31 cellular contexts compared by ENCODE assay signal in genomic region chr17:10718547-10718946, GRCh38. TPM values are rescaled to one million over a fixed set of nuclear protein-coding genes. Genes with fewer than 3 reads are reported as not detected.
DNase-seq lines count a peak whose midpoint lies in the region; ATAC-seq, FAIRE-seq and TF ChIP-seq lines count a peak whose summit lies in the region.
"Had no signal": no experiment of that assay in that cellular context is flagged by ENCODE, and none has a peak within 500 bp of the region (broad histone marks: within the 10 kb centered on the region; RNA-seq: fewer than 3 reads in every experiment).

No MANE protein-coding gene starts in this region.

- TF ChIP-seq POLR2A in A549 (IDR thresholded peaks at IDR 0.05; ENCODE audit: low read length) (no peak), HepG2 (IDR thresholded peaks at IDR 0.05; ENCODE audit: insufficient read depth in 1 of 2, low read depth in 2 of 2, low read length in 2 of 2) (no peak)

- DNase-seq in A549 (ENCODE audit: low read depth in 1 of 2, low spot score in 1 of 2): no peak
- no peak for DNase-seq in HepG2 (ENCODE audit: low spot score)
- DNase-seq in renal cortical epithelial cell (ENCODE audit: low read depth): peak; percentile 52
- no peak for DNase-seq in NCI-H1930 (lab: John Stamatoyannopoulos, UW)
- DNase-seq in Right ventricle myocardium superior: no peak
- DNase-seq: AML-193; Caco-2; CD4-positive, alpha-beta memory T cell; GDM1; H9; IMR-90; KG1; MG63; NCI-H1417; NCI-H1694; NCI-H2081; NCI-H2227 treated with DMSO at 0.1 percent for 48 hours; NCI-H510A; NCI-H69; SHP77 treated with DMSO at 0.1 percent for 48 hours had no signal

- H3K36me3 ChIP-seq in HepG2 (replicated peaks in 1 of 2; ENCODE audit: control insufficient read depth in 1 of 2, insufficient read depth in 2 of 2, low read length in 2 of 2): no peaks in the 10 kb centered on the region

- H3K4me3 ChIP-seq in A549 (no peak overlapping the region), HepG2 (replicated peaks in 1 of 3; ENCODE audit: insufficient read depth in 1 of 3, low read depth in 2 of 3, low read length in 3 of 3) (no peak overlapping the region)
- H3K4me3 ChIP-seq: BLaER1 treated with 17β-estradiol and CSF1 and Interleukin-3, amounts not matched to agents 10 nM and 100 nM; GM12878; GM23338; MG63; SK-N-MC had no signal

- TF ChIP-seq EP300 in A549 (IDR thresholded peaks at IDR 0.05) (no peak), HepG2 (IDR thresholded peaks at IDR 0.05; ENCODE audit: low read depth in 2 of 2, low read length in 2 of 2) (no peak), HepG2 (CRISPR knock-in tag; IDR thresholded peaks at IDR 0.05; ENCODE audit: borderline replicate concordance) (no peak)

- no peaks in the 10 kb centered on the region for H3K27me3 ChIP-seq in HepG2 (ENCODE audit: control insufficient read depth in 1 of 2, insufficient read depth in 2 of 2, low read length in 2 of 2)
- H3K27me3 ChIP-seq: BLaER1 treated with 17β-estradiol and CSF1 and Interleukin-3, amounts not matched to agents 10 nM and 100 nM; MG63 had no signal

- WGBS in A549 (ENCODE audit: missing lambda C conversion rate): 12% methylated on average over 1 of the region's 1 CpG
- 0% methylated on average over 1 of the region's 1 CpG for WGBS in HepG2 (ENCODE audit: low lambda C conversion rate)

- H4K20me1 ChIP-seq in HepG2 (ENCODE audit: insufficient read depth, low read length): no peaks in the 10 kb centered on the region
- H4K20me1 ChIP-seq: BLaER1 treated with 17β-estradiol and CSF1 and Interleukin-3, amounts not matched to agents 10 nM and 100 nM had no signal

- H2AFZ ChIP-seq in HepG2 (ENCODE audit: low read length): no peak overlapping the region
- H2AFZ ChIP-seq: GM23338 had no signal

- intact Hi-C loops in HepG2 (cut with micrococcal nuclease; ENCODE audit: unreplicated experiment) (no loop called here), Right ventricle myocardium superior (cut with DNase I) (no loop called here)

- BruUV-seq in HepG2 (replicated peaks; lab: Mats Ljungman, UMichigan): no TSS peak

- no peak for TF ChIP-seq RAD21 in A549 (conservative IDR thresholded peaks at IDR 0.05 in 1 of 2, IDR thresholded peaks at IDR 0.05 in 1 of 2)
- TF ChIP-seq RAD21 in HepG2 (CRISPR knock-in tag; IDR thresholded peaks at IDR 0.05): no peak

- POLR2A ChIA-PET in A549 (lab: Yijun Ruan, JAX) (no interaction called here), HepG2 (lab: Yijun Ruan, JAX) (no interaction called here)

- CTCF ChIA-PET in A549 (lab: Yijun Ruan, JAX): no interaction called here
- CTCF ChIA-PET in HepG2 (lab: Yijun Ruan, JAX; ENCODE audit: low intra/inter-chr PET ratio, low total read pairs): no interaction called here

- in situ Hi-C loops in HepG2 (cut with HindIII; ENCODE audit: extremely low pct_ligation_motif_present, low pct_unique_long_range_greater_than_20kb): no loop called here

- no peaks in the 10 kb centered on the region for H3K79me2 ChIP-seq in HepG2 (ENCODE audit: insufficient read depth, low read length)

- no peak overlapping the region for H3K9ac ChIP-seq in HepG2 (ENCODE audit: insufficient read depth, low read depth, low read length)
- H3K9ac ChIP-seq: BLaER1 treated with 17β-estradiol and CSF1 and Interleukin-3, amounts not matched to agents 10 nM and 100 nM had no signal

- peak; percentile 56 for FAIRE-seq in A549 (lab: Jason Lieb, UNC)
- FAIRE-seq in G401.6 (lab: Jason Lieb, UNC): peak; percentile 30
- peak; percentile 30 for FAIRE-seq in HepG2 (lab: Jason Lieb, UNC)
- FAIRE-seq: A204.1, GM12878, HTR-8/SVneo had no signal

- no peak overlapping the region for H3K27ac ChIP-seq in A549
- no peak overlapping the region for H3K27ac ChIP-seq in HepG2 (ENCODE audit: extremely low read length, insufficient read depth, low read length)
- H3K27ac ChIP-seq: BLaER1 treated with 17β-estradiol and CSF1 and Interleukin-3, amounts not matched to agents 10 nM and 100 nM; RWPE1; SK-N-MC had no signal

- H3K4me2 ChIP-seq in A549 (no peak overlapping the region), HepG2 (ENCODE audit: low read depth, low read length) (no peak overlapping the region; the same call in 1 of the 2 replicates)
- H3K4me2 ChIP-seq: BLaER1 treated with 17β-estradiol and CSF1 and Interleukin-3, amounts not matched to agents 10 nM and 100 nM; GM23338 had no signal

- TF ChIP-seq CTCF in A549 (IDR thresholded peaks at IDR 0.05) (no peak), HepG2 (CRISPR knock-in tag; IDR thresholded peaks at IDR 0.05) (no peak)

- H3K9me3 ChIP-seq in A549 (no peaks in the 10 kb centered on the region), HepG2 (ENCODE audit: low read length) (no peaks in the 10 kb centered on the region)
- H3K9me3 ChIP-seq: BLaER1 treated with 17β-estradiol and CSF1 and Interleukin-3, amounts not matched to agents 10 nM and 100 nM; Caco-2; MG63 had no signal

- ATAC-seq in A549 (no peak), HepG2 (no peak), esophagus mucosa (no peak), Right ventricle myocardium superior (ENCODE audit: poor library complexity) (no peak)
- ATAC-seq: GM12878, GM23338, Panc1 had no signal

- no peaks in the 10 kb centered on the region for H3K4me1 ChIP-seq in A549
- peaks cover 9% of the 10 kb centered on the region for H3K4me1 ChIP-seq in HepG2 (ENCODE audit: insufficient read depth, low read length)
- H3K4me1 ChIP-seq: BLaER1 treated with 17β-estradiol and CSF1 and Interleukin-3, amounts not matched to agents 10 nM and 100 nM; Caco-2 had no signal

RNA-seq across cellular contexts. Expression of gene TMEM220, which starts 11.3 kb away (rescaled TPM):
- polyA plus RNA-seq in A549 (2011; rRNA removed) (6.0 and 6.3 TPM in 2 replicates), A549 (2017; fragmentation: RNase III; extraction: RNeasy Plus Mini Kit Qiagen cat#74134 plus additional on column Dnase treatment) (3.8 to 4.4 TPM (median 3.9 TPM) in 3 replicates), HepG2 (2011; rRNA removed) (1.3 and 1.8 TPM in 2 replicates)
- 1.9 and 2.0 TPM in 2 replicates for polyA plus RNA-seq in A549 (2012; cell fraction: cytosol; rRNA removed)
- 0.82 and 0.92 TPM in 2 replicates for polyA plus RNA-seq in A549 (2012; cell fraction: nucleus; rRNA removed)
- polyA minus RNA-seq in A549 (2011; rRNA and poly(A)+ RNA removed): 2.0 and 4.3 TPM in 2 replicates
- total RNA-seq in HepG2 (2016; rRNA removed; fragmentation: Illumina TruSeq; extraction: Trizol) (0.73 and 2.2 TPM in 2 replicates), renal cortical epithelial cell (1.6 and 1.9 TPM in 2 replicates), esophagus mucosa (4.0 TPM), Right ventricle myocardium superior (7.6 TPM)
- 1.3 and 1.8 TPM in 2 replicates for total RNA-seq in HepG2 (2016; cell fraction: cytosol; rRNA removed; fragmentation: Illumina TruSeq; extraction: Trizol; ENCODE audit: low read depth)
- 1.7 and 2.0 TPM in 2 replicates for total RNA-seq in HepG2 (2016; cell fraction: insoluble cytoplasmic fraction; rRNA removed; fragmentation: Illumina TruSeq; extraction: Trizol)
- total RNA-seq in HepG2 (2016; cell fraction: membrane; rRNA removed; fragmentation: Illumina TruSeq; extraction: Trizol): 1.8 and 2.3 TPM in 2 replicates
- total RNA-seq in HepG2 (2016; cell fraction: nucleus; rRNA removed; fragmentation: Illumina TruSeq; extraction: Trizol): 1.0 and 1.6 TPM in 2 replicates
- 0.56 and 1.4 TPM in 2 replicates for polyA plus RNA-seq in HepG2 (2011; cell fraction: cytosol; rRNA removed)
- polyA plus RNA-seq in HepG2 (2011; cell fraction: nucleus; rRNA removed): 0.87 and 1.0 TPM in 2 replicates
- 1.2 and 3.6 TPM in 2 replicates for polyA plus RNA-seq in HepG2 (2012)
- polyA plus RNA-seq in HepG2 (2016; cell fraction: cytosol; fragmentation: Illumina TruSeq; extraction: Trizol; ENCODE audit: low read depth): 2.8 and 3.3 TPM in 2 replicates
- polyA plus RNA-seq in HepG2 (2016; cell fraction: insoluble cytoplasmic fraction; fragmentation: Illumina TruSeq; extraction: Trizol; ENCODE audit: low read depth): 1.4 and 2.6 TPM in 2 replicates
- 1.4 and 1.9 TPM in 2 replicates for polyA plus RNA-seq in HepG2 (2016; cell fraction: membrane; fragmentation: Illumina TruSeq; extraction: Trizol; ENCODE audit: low read depth)
- 2.5 and 5.7 TPM in 2 replicates for polyA plus RNA-seq in HepG2 (2016; cell fraction: nucleus; fragmentation: Illumina TruSeq; extraction: Trizol; ENCODE audit: insufficient read depth, low read depth)
- 0.50 TPM in 1 of 2 replicates, not detected in the other for polyA minus RNA-seq in HepG2 (2011; rRNA and poly(A)+ RNA removed; ENCODE audit: low replicate concordance)
- 0.26 and 1.3 TPM in 2 replicates for polyA minus RNA-seq in HepG2 (2011; cell fraction: cytosol; rRNA and poly(A)+ RNA removed)
- 0.64 and 1.4 TPM in 2 replicates for polyA minus RNA-seq in HepG2 (2011; cell fraction: nucleus; rRNA and poly(A)+ RNA removed)
- total RNA-seq: Caco-2, OCI-LY7 had no signal

RNA-seq across cellular contexts. Expression of gene ADPRM, which starts 21.2 kb away (rescaled TPM):
- polyA plus RNA-seq in A549 (2011; rRNA removed) (24.3 and 25.2 TPM in 2 replicates), A549 (2017; fragmentation: RNase III; extraction: RNeasy Plus Mini Kit Qiagen cat#74134 plus additional on column Dnase treatment) (7.7 to 8.3 TPM (median 8.3 TPM) in 3 replicates), HepG2 (2011; rRNA removed) (7.9 and 10.8 TPM in 2 replicates)
- polyA plus RNA-seq in A549 (2012; cell fraction: cytosol; rRNA removed): 6.0 TPM in 2 replicates
- 1.6 and 2.7 TPM in 2 replicates for polyA plus RNA-seq in A549 (2012; cell fraction: nucleus; rRNA removed)
- polyA minus RNA-seq in A549 (2011; rRNA and poly(A)+ RNA removed): 9.4 and 10.4 TPM in 2 replicates
- total RNA-seq in HepG2 (2016; rRNA removed; fragmentation: Illumina TruSeq; extraction: Trizol) (5.6 and 5.9 TPM in 2 replicates), renal cortical epithelial cell (13.3 and 18.9 TPM in 2 replicates), esophagus mucosa (4.5 TPM), Right ventricle myocardium superior (3.3 TPM)
- 2.8 and 3.3 TPM in 2 replicates for total RNA-seq in HepG2 (2016; cell fraction: cytosol; rRNA removed; fragmentation: Illumina TruSeq; extraction: Trizol; ENCODE audit: low read depth)
- 4.9 and 6.3 TPM in 2 replicates for total RNA-seq in HepG2 (2016; cell fraction: insoluble cytoplasmic fraction; rRNA removed; fragmentation: Illumina TruSeq; extraction: Trizol)
- 6.2 and 6.3 TPM in 2 replicates for total RNA-seq in HepG2 (2016; cell fraction: membrane; rRNA removed; fragmentation: Illumina TruSeq; extraction: Trizol)
- total RNA-seq in HepG2 (2016; cell fraction: nucleus; rRNA removed; fragmentation: Illumina TruSeq; extraction: Trizol): 3.9 and 4.2 TPM in 2 replicates
- polyA plus RNA-seq in HepG2 (2011; cell fraction: cytosol; rRNA removed): 5.5 and 8.7 TPM in 2 replicates
- 2.3 and 3.2 TPM in 2 replicates for polyA plus RNA-seq in HepG2 (2011; cell fraction: nucleus; rRNA removed)
- polyA plus RNA-seq in HepG2 (2012): 10.1 and 12.1 TPM in 2 replicates
- polyA plus RNA-seq in HepG2 (2016; cell fraction: cytosol; fragmentation: Illumina TruSeq; extraction: Trizol; ENCODE audit: low read depth): 2.8 and 3.1 TPM in 2 replicates
- 6.1 and 6.3 TPM in 2 replicates for polyA plus RNA-seq in HepG2 (2016; cell fraction: insoluble cytoplasmic fraction; fragmentation: Illumina TruSeq; extraction: Trizol; ENCODE audit: low read depth)
- polyA plus RNA-seq in HepG2 (2016; cell fraction: membrane; fragmentation: Illumina TruSeq; extraction: Trizol; ENCODE audit: low read depth): 5.4 and 5.6 TPM in 2 replicates
- polyA plus RNA-seq in HepG2 (2016; cell fraction: nucleus; fragmentation: Illumina TruSeq; extraction: Trizol; ENCODE audit: insufficient read depth, low read depth): 3.6 and 4.3 TPM in 2 replicates
- polyA minus RNA-seq in HepG2 (2011; rRNA and poly(A)+ RNA removed; ENCODE audit: low replicate concordance): 5.1 and 6.9 TPM in 2 replicates
- polyA minus RNA-seq in HepG2 (2011; cell fraction: cytosol; rRNA and poly(A)+ RNA removed): 3.3 and 4.0 TPM in 2 replicates
- polyA minus RNA-seq in HepG2 (2011; cell fraction: nucleus; rRNA and poly(A)+ RNA removed): 9.0 and 14.3 TPM in 2 replicates

RNA-seq across cellular contexts. Expression of gene SCO1, which starts 21.2 kb away (rescaled TPM):
- polyA plus RNA-seq in A549 (2011; rRNA removed) (43.1 and 55.8 TPM in 2 replicates), A549 (2017; fragmentation: RNase III; extraction: RNeasy Plus Mini Kit Qiagen cat#74134 plus additional on column Dnase treatment) (52.2 to 58.1 TPM (median 53.6 TPM) in 3 replicates), HepG2 (2011; rRNA removed) (11.0 and 11.4 TPM in 2 replicates)
- 33.8 and 37.5 TPM in 2 replicates for polyA plus RNA-seq in A549 (2012; cell fraction: cytosol; rRNA removed)
- 36.7 and 40.4 TPM in 2 replicates for polyA plus RNA-seq in A549 (2012; cell fraction: nucleus; rRNA removed)
- 14.7 and 16.0 TPM in 2 replicates for polyA minus RNA-seq in A549 (2011; rRNA and poly(A)+ RNA removed)
- total RNA-seq in HepG2 (2016; rRNA removed; fragmentation: Illumina TruSeq; extraction: Trizol) (50.3 and 69.5 TPM in 2 replicates), renal cortical epithelial cell (39.1 and 48.5 TPM in 2 replicates), esophagus mucosa (17.3 TPM), Right ventricle myocardium superior (27.6 TPM)
- 3.1 and 4.2 TPM in 2 replicates for total RNA-seq in HepG2 (2016; cell fraction: cytosol; rRNA removed; fragmentation: Illumina TruSeq; extraction: Trizol; ENCODE audit: low read depth)
- 51.9 and 71.9 TPM in 2 replicates for total RNA-seq in HepG2 (2016; cell fraction: insoluble cytoplasmic fraction; rRNA removed; fragmentation: Illumina TruSeq; extraction: Trizol)
- 10.6 and 11.3 TPM in 2 replicates for total RNA-seq in HepG2 (2016; cell fraction: membrane; rRNA removed; fragmentation: Illumina TruSeq; extraction: Trizol)
- 32.1 and 34.3 TPM in 2 replicates for total RNA-seq in HepG2 (2016; cell fraction: nucleus; rRNA removed; fragmentation: Illumina TruSeq; extraction: Trizol)
- polyA plus RNA-seq in HepG2 (2011; cell fraction: cytosol; rRNA removed): 8.5 and 10.4 TPM in 2 replicates
- polyA plus RNA-seq in HepG2 (2011; cell fraction: nucleus; rRNA removed): 9.3 and 11.8 TPM in 2 replicates
- 12.4 and 14.8 TPM in 2 replicates for polyA plus RNA-seq in HepG2 (2012)
- 4.1 and 4.2 TPM in 2 replicates for polyA plus RNA-seq in HepG2 (2016; cell fraction: cytosol; fragmentation: Illumina TruSeq; extraction: Trizol; ENCODE audit: low read depth)
- 56.4 and 64.1 TPM in 2 replicates for polyA plus RNA-seq in HepG2 (2016; cell fraction: insoluble cytoplasmic fraction; fragmentation: Illumina TruSeq; extraction: Trizol; ENCODE audit: low read depth)
- polyA plus RNA-seq in HepG2 (2016; cell fraction: membrane; fragmentation: Illumina TruSeq; extraction: Trizol; ENCODE audit: low read depth): 7.3 TPM in 2 replicates
- 35.9 and 42.3 TPM in 2 replicates for polyA plus RNA-seq in HepG2 (2016; cell fraction: nucleus; fragmentation: Illumina TruSeq; extraction: Trizol; ENCODE audit: insufficient read depth, low read depth)
- polyA minus RNA-seq in HepG2 (2011; rRNA and poly(A)+ RNA removed; ENCODE audit: low replicate concordance): 15.5 and 28.5 TPM in 2 replicates
- polyA minus RNA-seq in HepG2 (2011; cell fraction: cytosol; rRNA and poly(A)+ RNA removed): 7.4 and 12.4 TPM in 2 replicates
- polyA minus RNA-seq in HepG2 (2011; cell fraction: nucleus; rRNA and poly(A)+ RNA removed): 28.8 and 30.6 TPM in 2 replicates
